1 cellular context compared by ENCODE assay signal in the genomic region with DNA sequence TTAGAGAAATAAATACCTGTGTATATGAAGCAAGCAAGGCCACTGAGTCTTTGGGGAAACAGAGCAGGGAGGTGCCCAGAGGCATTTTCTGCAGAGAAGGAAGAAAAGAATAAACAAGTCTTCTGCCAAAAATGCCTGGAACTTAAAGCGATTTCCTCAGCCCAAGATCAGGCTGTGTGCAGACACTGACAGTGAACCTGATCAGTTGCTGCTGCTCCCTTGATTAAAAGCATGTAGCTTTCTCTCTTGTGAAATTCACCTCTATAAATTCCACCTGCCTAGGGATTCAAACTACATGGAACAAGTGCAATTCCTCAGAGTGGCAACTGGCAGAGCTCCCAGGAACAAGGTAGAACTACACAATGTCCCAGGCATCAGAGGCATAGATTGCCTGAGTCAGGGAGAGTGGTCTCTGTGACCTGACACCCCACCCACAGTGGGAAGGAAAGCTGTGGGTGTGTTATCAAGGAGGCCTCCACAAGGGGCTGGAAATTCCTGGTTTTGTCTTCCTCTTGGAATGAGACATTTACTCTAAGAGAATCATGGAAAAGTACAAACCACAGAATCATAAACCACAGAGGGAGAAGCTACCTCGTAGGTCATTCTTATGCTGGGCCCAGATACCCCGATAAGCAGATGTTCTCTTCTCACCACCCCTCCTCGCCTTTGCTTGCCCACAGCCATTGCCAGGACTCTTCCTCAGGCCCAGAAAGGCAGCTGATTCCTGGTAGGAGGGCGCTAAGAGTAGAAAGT.
TF ChIP-seq lines count a peak whose summit lies in the region.

No MANE protein-coding gene starts in this region.

TF ChIP-seq in K562, 482 proteins besides CTCF, POLR2A, EP300 and RAD21 (continued from another document and continues in another):
- TF ChIP-seq, protein P1, sequence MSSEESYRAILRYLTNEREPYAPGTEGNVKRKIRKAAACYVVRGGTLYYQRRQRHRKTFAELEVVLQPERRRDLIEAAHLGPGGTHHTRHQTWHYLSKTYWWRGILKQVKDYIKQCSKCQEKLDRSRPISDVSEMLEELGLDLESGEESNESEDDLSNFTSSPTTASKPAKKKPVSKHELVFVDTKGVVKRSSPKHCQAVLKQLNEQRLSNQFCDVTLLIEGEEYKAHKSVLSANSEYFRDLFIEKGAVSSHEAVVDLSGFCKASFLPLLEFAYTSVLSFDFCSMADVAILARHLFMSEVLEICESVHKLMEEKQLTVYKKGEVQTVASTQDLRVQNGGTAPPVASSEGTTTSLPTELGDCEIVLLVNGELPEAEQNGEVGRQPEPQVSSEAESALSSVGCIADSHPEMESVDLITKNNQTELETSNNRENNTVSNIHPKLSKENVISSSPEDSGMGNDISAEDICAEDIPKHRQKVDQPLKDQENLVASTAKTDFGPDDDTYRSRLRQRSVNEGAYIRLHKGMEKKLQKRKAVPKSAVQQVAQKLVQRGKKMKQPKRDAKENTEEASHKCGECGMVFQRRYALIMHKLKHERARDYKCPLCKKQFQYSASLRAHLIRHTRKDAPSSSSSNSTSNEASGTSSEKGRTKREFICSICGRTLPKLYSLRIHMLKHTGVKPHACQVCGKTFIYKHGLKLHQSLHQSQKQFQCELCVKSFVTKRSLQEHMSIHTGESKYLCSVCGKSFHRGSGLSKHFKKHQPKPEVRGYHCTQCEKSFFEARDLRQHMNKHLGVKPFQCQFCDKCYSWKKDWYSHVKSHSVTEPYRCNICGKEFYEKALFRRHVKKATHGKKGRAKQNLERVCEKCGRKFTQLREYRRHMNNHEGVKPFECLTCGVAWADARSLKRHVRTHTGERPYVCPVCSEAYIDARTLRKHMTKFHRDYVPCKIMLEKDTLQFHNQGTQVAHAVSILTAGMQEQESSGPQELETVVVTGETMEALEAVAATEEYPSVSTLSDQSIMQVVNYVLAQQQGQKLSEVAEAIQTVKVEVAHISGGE (CRISPR knock-in tag; IDR thresholded peaks at IDR 0.05), result no peak
- TF ChIP-seq DIDO1 (tag; IDR thresholded peaks at IDR 0.05; ENCODE audit: low read depth), result no peak
- TF ChIP-seq BACH1 (tag; IDR thresholded peaks at IDR 0.05), result no peak
- no peak for TF ChIP-seq CCNT2 (IDR thresholded peaks at IDR 0.05; ENCODE audit: borderline replicate concordance, extremely low read depth, insufficient read length, low read depth, low read length)
- TF ChIP-seq TCF7L2 (IDR thresholded peaks at IDR 0.05; ENCODE audit: low read depth, low read length), result no peak
- TF ChIP-seq, protein P2, sequence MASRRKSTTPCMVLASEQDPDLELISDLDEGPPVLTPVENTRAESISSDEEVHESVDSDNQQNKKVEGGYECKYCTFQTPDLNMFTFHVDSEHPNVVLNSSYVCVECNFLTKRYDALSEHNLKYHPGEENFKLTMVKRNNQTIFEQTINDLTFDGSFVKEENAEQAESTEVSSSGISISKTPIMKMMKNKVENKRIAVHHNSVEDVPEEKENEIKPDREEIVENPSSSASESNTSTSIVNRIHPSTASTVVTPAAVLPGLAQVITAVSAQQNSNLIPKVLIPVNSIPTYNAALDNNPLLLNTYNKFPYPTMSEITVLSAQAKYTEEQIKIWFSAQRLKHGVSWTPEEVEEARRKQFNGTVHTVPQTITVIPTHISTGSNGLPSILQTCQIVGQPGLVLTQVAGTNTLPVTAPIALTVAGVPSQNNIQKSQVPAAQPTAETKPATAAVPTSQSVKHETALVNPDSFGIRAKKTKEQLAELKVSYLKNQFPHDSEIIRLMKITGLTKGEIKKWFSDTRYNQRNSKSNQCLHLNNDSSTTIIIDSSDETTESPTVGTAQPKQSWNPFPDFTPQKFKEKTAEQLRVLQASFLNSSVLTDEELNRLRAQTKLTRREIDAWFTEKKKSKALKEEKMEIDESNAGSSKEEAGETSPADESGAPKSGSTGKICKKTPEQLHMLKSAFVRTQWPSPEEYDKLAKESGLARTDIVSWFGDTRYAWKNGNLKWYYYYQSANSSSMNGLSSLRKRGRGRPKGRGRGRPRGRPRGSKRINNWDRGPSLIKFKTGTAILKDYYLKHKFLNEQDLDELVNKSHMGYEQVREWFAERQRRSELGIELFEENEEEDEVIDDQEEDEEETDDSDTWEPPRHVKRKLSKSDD (conservative IDR thresholded peaks at IDR 0.05; ENCODE audit: low read length), result no peak
- TF ChIP-seq, protein P3, sequence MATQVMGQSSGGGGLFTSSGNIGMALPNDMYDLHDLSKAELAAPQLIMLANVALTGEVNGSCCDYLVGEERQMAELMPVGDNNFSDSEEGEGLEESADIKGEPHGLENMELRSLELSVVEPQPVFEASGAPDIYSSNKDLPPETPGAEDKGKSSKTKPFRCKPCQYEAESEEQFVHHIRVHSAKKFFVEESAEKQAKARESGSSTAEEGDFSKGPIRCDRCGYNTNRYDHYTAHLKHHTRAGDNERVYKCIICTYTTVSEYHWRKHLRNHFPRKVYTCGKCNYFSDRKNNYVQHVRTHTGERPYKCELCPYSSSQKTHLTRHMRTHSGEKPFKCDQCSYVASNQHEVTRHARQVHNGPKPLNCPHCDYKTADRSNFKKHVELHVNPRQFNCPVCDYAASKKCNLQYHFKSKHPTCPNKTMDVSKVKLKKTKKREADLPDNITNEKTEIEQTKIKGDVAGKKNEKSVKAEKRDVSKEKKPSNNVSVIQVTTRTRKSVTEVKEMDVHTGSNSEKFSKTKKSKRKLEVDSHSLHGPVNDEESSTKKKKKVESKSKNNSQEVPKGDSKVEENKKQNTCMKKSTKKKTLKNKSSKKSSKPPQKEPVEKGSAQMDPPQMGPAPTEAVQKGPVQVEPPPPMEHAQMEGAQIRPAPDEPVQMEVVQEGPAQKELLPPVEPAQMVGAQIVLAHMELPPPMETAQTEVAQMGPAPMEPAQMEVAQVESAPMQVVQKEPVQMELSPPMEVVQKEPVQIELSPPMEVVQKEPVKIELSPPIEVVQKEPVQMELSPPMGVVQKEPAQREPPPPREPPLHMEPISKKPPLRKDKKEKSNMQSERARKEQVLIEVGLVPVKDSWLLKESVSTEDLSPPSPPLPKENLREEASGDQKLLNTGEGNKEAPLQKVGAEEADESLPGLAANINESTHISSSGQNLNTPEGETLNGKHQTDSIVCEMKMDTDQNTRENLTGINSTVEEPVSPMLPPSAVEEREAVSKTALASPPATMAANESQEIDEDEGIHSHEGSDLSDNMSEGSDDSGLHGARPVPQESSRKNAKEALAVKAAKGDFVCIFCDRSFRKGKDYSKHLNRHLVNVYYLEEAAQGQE (CRISPR knock-in tag; IDR thresholded peaks at IDR 0.05; ENCODE audit: low read depth), result no peak
- no peak for TF ChIP-seq PPARD (CRISPR knock-in tag; IDR thresholded peaks at IDR 0.05)
- 0 out of 2 replicates have a peak, but pooled peaks have one; percentile 54 for TF ChIP-seq MEF2D (tag; conservative IDR thresholded peaks at IDR 0.05; ENCODE audit: low read depth)
- TF ChIP-seq HDAC6 (IDR thresholded peaks at IDR 0.05; ENCODE audit: low read depth, low read length), result no peak
- TF ChIP-seq, protein P4, sequence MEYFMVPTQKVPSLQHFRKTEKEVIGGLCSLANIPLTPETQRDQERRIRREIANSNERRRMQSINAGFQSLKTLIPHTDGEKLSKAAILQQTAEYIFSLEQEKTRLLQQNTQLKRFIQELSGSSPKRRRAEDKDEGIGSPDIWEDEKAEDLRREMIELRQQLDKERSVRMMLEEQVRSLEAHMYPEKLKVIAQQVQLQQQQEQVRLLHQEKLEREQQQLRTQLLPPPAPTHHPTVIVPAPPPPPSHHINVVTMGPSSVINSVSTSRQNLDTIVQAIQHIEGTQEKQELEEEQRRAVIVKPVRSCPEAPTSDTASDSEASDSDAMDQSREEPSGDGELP (CRISPR knock-in tag; IDR thresholded peaks at IDR 0.05; ENCODE audit: borderline replicate concordance), result peak; percentile 53; the same call in 1 of the 2 replicates
- no peak for TF ChIP-seq MIER1 (IDR thresholded peaks at IDR 0.05; ENCODE audit: low read depth)
- no peak for TF ChIP-seq ADNP (tag; IDR thresholded peaks at IDR 0.05)
- no peak for TF ChIP-seq RBM34 (IDR thresholded peaks at IDR 0.05; ENCODE audit: borderline replicate concordance, insufficient read depth, low read length)
- TF ChIP-seq, protein P5, sequence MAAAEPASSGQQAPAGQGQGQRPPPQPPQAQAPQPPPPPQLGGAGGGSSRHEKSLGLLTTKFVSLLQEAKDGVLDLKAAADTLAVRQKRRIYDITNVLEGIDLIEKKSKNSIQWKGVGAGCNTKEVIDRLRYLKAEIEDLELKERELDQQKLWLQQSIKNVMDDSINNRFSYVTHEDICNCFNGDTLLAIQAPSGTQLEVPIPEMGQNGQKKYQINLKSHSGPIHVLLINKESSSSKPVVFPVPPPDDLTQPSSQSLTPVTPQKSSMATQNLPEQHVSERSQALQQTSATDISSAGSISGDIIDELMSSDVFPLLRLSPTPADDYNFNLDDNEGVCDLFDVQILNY (CRISPR knock-in tag; IDR thresholded peaks at IDR 0.05), result no peak
- peak; percentile 53 for TF ChIP-seq SMARCA4 (IDR thresholded peaks at IDR 0.05)
- TF ChIP-seq, protein P6, sequence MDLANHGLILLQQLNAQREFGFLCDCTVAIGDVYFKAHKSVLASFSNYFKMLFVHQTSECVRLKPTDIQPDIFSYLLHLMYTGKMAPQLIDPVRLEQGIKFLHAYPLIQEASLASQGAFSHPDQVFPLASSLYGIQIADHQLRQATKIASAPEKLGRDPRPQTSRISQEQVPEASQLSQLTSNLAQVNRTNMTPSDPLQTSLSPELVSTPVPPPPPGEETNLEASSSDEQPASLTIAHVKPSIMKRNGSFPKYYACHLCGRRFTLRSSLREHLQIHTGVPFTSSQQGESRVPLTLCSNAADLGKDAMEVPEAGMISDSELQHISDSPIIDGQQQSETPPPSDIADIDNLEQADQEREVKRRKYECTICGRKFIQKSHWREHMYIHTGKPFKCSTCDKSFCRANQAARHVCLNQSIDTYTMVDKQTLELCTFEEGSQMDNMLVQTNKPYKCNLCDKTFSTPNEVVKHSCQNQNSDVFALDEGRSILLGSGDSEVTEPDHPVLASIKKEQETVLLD (IDR thresholded peaks at IDR 0.05), result no peak
- 0 out of 2 replicates have a peak, but pooled peaks have one; percentile 49 for TF ChIP-seq ZNF584 (CRISPR knock-in tag; IDR thresholded peaks at IDR 0.05; ENCODE audit: low read depth)
- TF ChIP-seq GABPB2 (CRISPR knock-in tag; conservative IDR thresholded peaks at IDR 0.05), result no peak
- no peak for TF ChIP-seq ZBTB8A (IDR thresholded peaks at IDR 0.05; ENCODE audit: partially characterized antibody)
- no peak for TF ChIP-seq ARID2 (IDR thresholded peaks at IDR 0.05)
- no peak for TF ChIP-seq ZNF263 (CRISPR knock-in tag; IDR thresholded peaks at IDR 0.05; ENCODE audit: borderline replicate concordance)
- no peak for TF ChIP-seq CBX3 (IDR thresholded peaks at IDR 0.05; ENCODE audit: borderline replicate concordance in 1 of 2, low read length in 2 of 2)
- TF ChIP-seq, protein P7, sequence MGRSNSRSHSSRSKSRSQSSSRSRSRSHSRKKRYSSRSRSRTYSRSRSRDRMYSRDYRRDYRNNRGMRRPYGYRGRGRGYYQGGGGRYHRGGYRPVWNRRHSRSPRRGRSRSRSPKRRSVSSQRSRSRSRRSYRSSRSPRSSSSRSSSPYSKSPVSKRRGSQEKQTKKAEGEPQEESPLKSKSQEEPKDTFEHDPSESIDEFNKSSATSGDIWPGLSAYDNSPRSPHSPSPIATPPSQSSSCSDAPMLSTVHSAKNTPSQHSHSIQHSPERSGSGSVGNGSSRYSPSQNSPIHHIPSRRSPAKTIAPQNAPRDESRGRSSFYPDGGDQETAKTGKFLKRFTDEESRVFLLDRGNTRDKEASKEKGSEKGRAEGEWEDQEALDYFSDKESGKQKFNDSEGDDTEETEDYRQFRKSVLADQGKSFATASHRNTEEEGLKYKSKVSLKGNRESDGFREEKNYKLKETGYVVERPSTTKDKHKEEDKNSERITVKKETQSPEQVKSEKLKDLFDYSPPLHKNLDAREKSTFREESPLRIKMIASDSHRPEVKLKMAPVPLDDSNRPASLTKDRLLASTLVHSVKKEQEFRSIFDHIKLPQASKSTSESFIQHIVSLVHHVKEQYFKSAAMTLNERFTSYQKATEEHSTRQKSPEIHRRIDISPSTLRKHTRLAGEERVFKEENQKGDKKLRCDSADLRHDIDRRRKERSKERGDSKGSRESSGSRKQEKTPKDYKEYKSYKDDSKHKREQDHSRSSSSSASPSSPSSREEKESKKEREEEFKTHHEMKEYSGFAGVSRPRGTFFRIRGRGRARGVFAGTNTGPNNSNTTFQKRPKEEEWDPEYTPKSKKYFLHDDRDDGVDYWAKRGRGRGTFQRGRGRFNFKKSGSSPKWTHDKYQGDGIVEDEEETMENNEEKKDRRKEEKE (IDR thresholded peaks at IDR 0.05; ENCODE audit: borderline replicate concordance in 1 of 2, control insufficient read depth in 1 of 2, low read depth in 2 of 2, low read length in 1 of 2), result no peak
- no peak for TF ChIP-seq BRD9 (IDR thresholded peaks at IDR 0.05; ENCODE audit: low read depth, partially characterized antibody)
- no peak for TF ChIP-seq CHD1 (IDR thresholded peaks at IDR 0.05; ENCODE audit: low read length)
- TF ChIP-seq, protein P8, sequence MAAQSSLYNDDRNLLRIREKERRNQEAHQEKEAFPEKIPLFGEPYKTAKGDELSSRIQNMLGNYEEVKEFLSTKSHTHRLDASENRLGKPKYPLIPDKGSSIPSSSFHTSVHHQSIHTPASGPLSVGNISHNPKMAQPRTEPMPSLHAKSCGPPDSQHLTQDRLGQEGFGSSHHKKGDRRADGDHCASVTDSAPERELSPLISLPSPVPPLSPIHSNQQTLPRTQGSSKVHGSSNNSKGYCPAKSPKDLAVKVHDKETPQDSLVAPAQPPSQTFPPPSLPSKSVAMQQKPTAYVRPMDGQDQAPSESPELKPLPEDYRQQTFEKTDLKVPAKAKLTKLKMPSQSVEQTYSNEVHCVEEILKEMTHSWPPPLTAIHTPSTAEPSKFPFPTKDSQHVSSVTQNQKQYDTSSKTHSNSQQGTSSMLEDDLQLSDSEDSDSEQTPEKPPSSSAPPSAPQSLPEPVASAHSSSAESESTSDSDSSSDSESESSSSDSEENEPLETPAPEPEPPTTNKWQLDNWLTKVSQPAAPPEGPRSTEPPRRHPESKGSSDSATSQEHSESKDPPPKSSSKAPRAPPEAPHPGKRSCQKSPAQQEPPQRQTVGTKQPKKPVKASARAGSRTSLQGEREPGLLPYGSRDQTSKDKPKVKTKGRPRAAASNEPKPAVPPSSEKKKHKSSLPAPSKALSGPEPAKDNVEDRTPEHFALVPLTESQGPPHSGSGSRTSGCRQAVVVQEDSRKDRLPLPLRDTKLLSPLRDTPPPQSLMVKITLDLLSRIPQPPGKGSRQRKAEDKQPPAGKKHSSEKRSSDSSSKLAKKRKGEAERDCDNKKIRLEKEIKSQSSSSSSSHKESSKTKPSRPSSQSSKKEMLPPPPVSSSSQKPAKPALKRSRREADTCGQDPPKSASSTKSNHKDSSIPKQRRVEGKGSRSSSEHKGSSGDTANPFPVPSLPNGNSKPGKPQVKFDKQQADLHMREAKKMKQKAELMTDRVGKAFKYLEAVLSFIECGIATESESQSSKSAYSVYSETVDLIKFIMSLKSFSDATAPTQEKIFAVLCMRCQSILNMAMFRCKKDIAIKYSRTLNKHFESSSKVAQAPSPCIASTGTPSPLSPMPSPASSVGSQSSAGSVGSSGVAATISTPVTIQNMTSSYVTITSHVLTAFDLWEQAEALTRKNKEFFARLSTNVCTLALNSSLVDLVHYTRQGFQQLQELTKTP (IDR thresholded peaks at IDR 0.05; ENCODE audit: low read depth in 1 of 2, partially characterized antibody in 2 of 2), result no peak
- TF ChIP-seq HIVEP1 (CRISPR knock-in tag; IDR thresholded peaks at IDR 0.05), result no peak
- no peak for TF ChIP-seq ZC3H4 (CRISPR knock-in tag; IDR thresholded peaks at IDR 0.05; ENCODE audit: borderline replicate concordance)
- TF ChIP-seq COPS2 (conservative IDR thresholded peaks at IDR 0.05), result no peak
